Comparison of ENCODE assay signal across 10 cellular contexts in genomic region chr12:105933671-105934665, GRCh38.
A peak's percentile ranks its signal among the peaks of the same experiment; 100 is the strongest.
DNase-seq lines count a peak whose midpoint lies in the region; ATAC-seq and TF ChIP-seq lines count a peak whose summit lies in the region.
"Had no signal": no experiment of that assay in that cellular context is flagged by ENCODE, and none has a peak within 500 bp of the region (broad histone marks: within the 10 kb centered on the region; RNA-seq: fewer than 3 reads in every experiment).

No MANE protein-coding gene starts in this region.

- ATAC-seq in lung (ENCODE audit: insufficient read depth, low FRiP score) (peak; percentile 55), GM18520 (IDR thresholded peaks at IDR 0.05; ENCODE audit: unreplicated experiment) (no peak)
- no peak for ATAC-seq in stimulated activated effector memory CD8-positive, alpha-beta T cell treated with anti-CD3 and anti-CD28 coated beads, Interleukin-12 subunit alpha, Interleukin-12 subunit beta, amount 100 ng/mL, for 72 hours

- H3K9me3 ChIP-seq in A673 (ENCODE audit: low read depth, low read length, poor library complexity, severe bottlenecking) (no peaks in the 10 kb centered on the region), breast epithelium (no peaks in the 10 kb centered on the region), lung (ENCODE audit: control insufficient read depth in 2 of 2, insufficient read depth in 1 of 2, low read length in 1 of 2) (no peaks in the 10 kb centered on the region)

- no peaks in the 10 kb centered on the region for H3K36me3 ChIP-seq in A673 (ENCODE audit: insufficient read depth, low read length, poor library complexity, severe bottlenecking)
- H3K36me3 ChIP-seq in breast epithelium: no peaks in the 10 kb centered on the region
- no peaks in the 10 kb centered on the region for H3K36me3 ChIP-seq in lung (ENCODE audit: control insufficient read depth in 2 of 2, insufficient read depth in 2 of 2, low read length in 2 of 2)

- no peak overlapping the region for H3K27ac Mint-ChIP-seq in stimulated activated effector memory CD8-positive, alpha-beta T cell treated with anti-CD3 and anti-CD28 coated beads, Interleukin-12 subunit alpha, Interleukin-12 subunit beta, amount 100 ng/mL, for 72 hours

- no peak overlapping the region for H3K4me3 ChIP-seq in A673 (ENCODE audit: low read depth, low read length, poor library complexity, severe bottlenecking)
- H3K4me3 ChIP-seq in breast epithelium: no peak overlapping the region
- H3K4me3 ChIP-seq in lung: no peak overlapping the region

- H3K4me1 ChIP-seq in A673 (ENCODE audit: insufficient read depth, low read length, poor library complexity, severe bottlenecking) (no peaks in the 10 kb centered on the region), breast epithelium (no peaks in the 10 kb centered on the region), lung (ENCODE audit: control insufficient read depth in 2 of 2, insufficient read depth in 2 of 2, low read length in 2 of 2) (peaks cover 5 to 7% of the 10 kb centered on the region in 2 donors)

- 61 to 62% methylated on average over 13 of the region's 13 CpGs for WGBS in lung, 2 donors

- H3K9me3 Mint-ChIP-seq in stimulated activated effector memory CD8-positive, alpha-beta T cell treated with anti-CD3 and anti-CD28 coated beads, Interleukin-12 subunit alpha, Interleukin-12 subunit beta, amount 100 ng/mL, for 72 hours: no peaks in the 10 kb centered on the region

- CTCF ChIA-PET in A673 (lab: Charles Lee): no interaction called here

- H3K36me3 Mint-ChIP-seq in stimulated activated effector memory CD8-positive, alpha-beta T cell treated with anti-CD3 and anti-CD28 coated beads, Interleukin-12 subunit alpha, Interleukin-12 subunit beta, amount 100 ng/mL, for 72 hours: no peaks in the 10 kb centered on the region

- intact Hi-C loops in A673 (cut with micrococcal nuclease; ENCODE audit: unreplicated experiment) (no loop called here), breast epithelium (cut with DNase I; ENCODE audit: low total_unique reads) (no loop called here)

- H3K27me3 ChIP-seq in A673 (replicated peaks; ENCODE audit: insufficient read depth, low read depth, low read length, poor library complexity) (no peaks in the 10 kb centered on the region), breast epithelium (no peaks in the 10 kb centered on the region), lung (ENCODE audit: control insufficient read depth, insufficient read depth) (no peaks in the 10 kb centered on the region)

- POLR2A ChIA-PET in A673 (lab: Charles Lee; ENCODE audit: low non-redundant PET): interaction anchor here (0.6 kb wide), 1 partner anchor 34 kb away, joined by 3 read pairs; no protein-coding TSS in a partner anchor

- no peak for TF ChIP-seq POLR2A in breast epithelium (IDR thresholded peaks at IDR 0.05)

- BruUV-seq in A673 (replicated peaks; lab: Mats Ljungman, UMichigan): no TSS peak

- no peaks in the 10 kb centered on the region for H3K4me1 Mint-ChIP-seq in stimulated activated effector memory CD8-positive, alpha-beta T cell treated with anti-CD3 and anti-CD28 coated beads, Interleukin-12 subunit alpha, Interleukin-12 subunit beta, amount 100 ng/mL, for 72 hours

- H3K27ac ChIP-seq in A673 (ENCODE audit: low read depth, low read length, poor library complexity, severe bottlenecking) (no peak overlapping the region), breast epithelium (peak overlapping the region; percentile 15 to 62), lung (ENCODE audit: low read depth in 1 of 2, low read length in 1 of 2) (peak overlapping the region in 1 of 2 donors; percentile 41)

- H3K4me3 Mint-ChIP-seq in stimulated activated effector memory CD8-positive, alpha-beta T cell treated with anti-CD3 and anti-CD28 coated beads, Interleukin-12 subunit alpha, Interleukin-12 subunit beta, amount 100 ng/mL, for 72 hours: no peak overlapping the region

- DNase-seq in A673 (ENCODE audit: low spot score) (peak; percentile 45), HS-27A (ENCODE audit: low read depth) (peak; percentile 84), breast epithelium (ENCODE audit: low spot score in 2 of 2) (peak in 1 of 2 donors; percentile 50), lung (ENCODE audit: low spot score) (peak; percentile 35), GM20000 (ENCODE audit: low spot score) (no peak), NOMO-1 treated with dmso at 0.1 percent for 144 hours (lab: John Stamatoyannopoulos, UW; ENCODE audit: unreplicated experiment) (no peak)
- DNase-seq in stimulated activated effector memory CD8-positive, alpha-beta T cell treated with anti-CD3 and anti-CD28 coated beads, Interleukin-12 subunit alpha, Interleukin-12 subunit beta, amount 100 ng/mL, for 72 hours (ENCODE audit: low spot score in 2 of 2): no peak
- DNase-seq: activated CD8-positive, alpha-beta memory T cell treated with anti-CD3 and anti-CD28 coated beads, Interleukin-2, amount 50 U/mL, for 48 hours; DND-41 had no signal

- TF ChIP-seq CTCF in A673 (conservative IDR thresholded peaks at IDR 0.05; ENCODE audit: low read depth, low read length) (no peak), breast epithelium (IDR thresholded peaks at IDR 0.05) (no peak), lung (IDR thresholded peaks at IDR 0.05; ENCODE audit: control extremely low read depth, extremely low read depth) (no peak), GM20000 (IDR thresholded peaks at IDR 0.05; ENCODE audit: extremely low read depth, missing control alignments) (no peak)

Comparison
In these comparisons a context has a peak if more than half of its experiments do, and no peak if none do; other contexts are left out.
1. DNase-seq: peak in A673 (single experiment), HS-27A (single experiment) and lung (single experiment); none in GM20000 (single experiment), stimulated activated effector memory CD8-positive, alpha-beta T cell treated with anti-CD3 and anti-CD28 coated beads, Interleukin-12 subunit alpha, Interleukin-12 subunit beta, amount 100 ng/mL, for 72 hours (0 of 2) and NOMO-1 treated with dmso at 0.1 percent for 144 hours (single experiment).